ENCODE assay signal across 20 cellular contexts in the genomic region with DNA sequence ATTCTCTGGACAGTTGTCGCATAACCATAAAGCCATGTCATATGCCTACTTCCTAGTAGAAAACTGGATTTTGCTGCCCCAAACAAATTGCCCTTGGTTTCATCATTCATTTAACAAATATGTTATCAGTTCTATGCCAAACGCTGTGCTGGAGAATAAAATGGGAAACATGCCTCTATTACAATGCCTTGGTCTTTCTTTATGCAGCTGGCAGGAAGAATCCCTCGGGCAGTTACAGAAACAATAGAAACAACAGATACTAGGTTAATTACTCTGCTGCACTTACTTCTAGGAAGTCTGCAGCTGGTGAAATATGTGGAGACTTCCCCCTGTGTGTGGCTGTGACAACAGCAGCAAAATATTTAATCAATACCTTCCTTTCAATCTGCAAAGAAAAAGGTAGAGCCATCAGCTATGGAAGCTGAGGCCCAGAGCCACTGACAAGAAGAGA. TPM values are rescaled to one million over a fixed set of nuclear protein-coding genes. Genes with fewer than 3 reads are reported as not detected.
A peak's percentile ranks its signal among the peaks of the same experiment; 100 is the strongest.
DNase-seq lines count a peak whose midpoint lies in the region; ATAC-seq and TF ChIP-seq lines count a peak whose summit lies in the region.
"Had no signal": no experiment of that assay in that cellular context is flagged by ENCODE, and none has a peak within 500 bp of the region (broad histone marks: within the 10 kb centered on the region; RNA-seq: fewer than 3 reads in every experiment).

No MANE protein-coding gene starts in this region.

- ATAC-seq in GM23338: no peak; the same call in none of the 3 replicates
- ATAC-seq: left lung had no signal

- peak overlapping the region; percentile 11 for H3K4me2 ChIP-seq in GM23338

- H3K27me3 ChIP-seq in GM23338 (ENCODE audit: insufficient read depth): no peaks in the 10 kb centered on the region
- H3K27me3 ChIP-seq: dorsolateral prefrontal cortex, esophagus squamous epithelium, left lung, ovary had no signal

- no peaks in the 10 kb centered on the region for H3F3A ChIP-seq in GM23338 (replicated peaks; ENCODE audit: low read depth)

- H4K20me1 ChIP-seq in GM23338 (replicated peaks; ENCODE audit: insufficient read depth): no peaks in the 10 kb centered on the region

- H3K27ac Mint-ChIP-seq in GM23338 (no peak overlapping the region), nephron (peak overlapping the region; percentile 49 to 83 (median 72))
- H3K27ac Mint-ChIP-seq: activated naive CD8-positive, alpha-beta T cell treated with anti-CD3 and anti-CD28 coated beads, Interleukin-2, amount 10 ng/mL, durations not matched to agents 7 days and 5 days; HFFc6 had no signal

- H3K36me3 ChIP-seq in GM23338 (ENCODE audit: insufficient read depth): no peaks in the 10 kb centered on the region
- H3K36me3 ChIP-seq: esophagus squamous epithelium, left lung, ovary had no signal

- DNase-seq in GM23338 (ENCODE audit: low spot score) (no peak), NCI-H345 (lab: John Stamatoyannopoulos, UW) (peak; percentile 31), dedifferentiated amniotic fluid mesenchymal stem cell (ENCODE audit: extremely low spot score) (peak; percentile 74), NCI-H1436 (lab: John Stamatoyannopoulos, UW) (no peak), NCI-H226 (no peak)
- no peak for DNase-seq in activated CD4-positive, alpha-beta T cell treated with anti-CD3 and anti-CD28 coated beads for 4 hours
- no peak for DNase-seq in effector CD4-positive, alpha-beta T cell
- DNase-seq: activated CD8-positive, alpha-beta memory T cell treated with anti-CD3 and anti-CD28 coated beads for 24 hours; activated naive CD8-positive, alpha-beta T cell treated with anti-CD3 and anti-CD28 coated beads, Interleukin-2, amount 10 ng/mL, durations not matched to agents 7 days and 5 days; esophagus squamous epithelium; HFFc6; KBM-7; left lung; ovary; stimulated activated CD4-positive, alpha-beta T cell treated with anti-CD3 and anti-CD28 coated beads, Interleukin-1b, Interleukin-23, amount 100 ng/mL, for 48 hours; stimulated activated naive CD4-positive, alpha-beta T cell; T-helper 9 cell had no signal

- TF ChIP-seq CTCF in GM23338 (conservative IDR thresholded peaks at IDR 0.05; ENCODE audit: low read depth in 2 of 2): no peak
- no peak for TF ChIP-seq CTCF in nephron (IDR thresholded peaks at IDR 0.05; ENCODE audit: unreplicated experiment in 3 of 3)

- peaks cover 7% of the 10 kb centered on the region; the same call in 2 of the 3 replicates for H3K36me3 Mint-ChIP-seq in GM23338 (ENCODE audit: low read depth)
- H3K36me3 Mint-ChIP-seq in nephron (ENCODE audit: low read depth): no peaks in the 10 kb centered on the region
- H3K36me3 Mint-ChIP-seq: activated naive CD8-positive, alpha-beta T cell treated with anti-CD3 and anti-CD28 coated beads, Interleukin-2, amount 10 ng/mL, durations not matched to agents 7 days and 5 days had no signal

- H3K9me2 ChIP-seq in GM23338 (ENCODE audit: insufficient read depth): peaks cover 5% of the 10 kb centered on the region; the same call in 1 of the 2 replicates

- H2AFZ ChIP-seq in GM23338: peak overlapping the region; percentile 67

- H3K4me3 Mint-ChIP-seq in GM23338 (no peak overlapping the region), nephron (no peak overlapping the region)
- H3K4me3 Mint-ChIP-seq: activated naive CD8-positive, alpha-beta T cell treated with anti-CD3 and anti-CD28 coated beads, Interleukin-2, amount 10 ng/mL, durations not matched to agents 7 days and 5 days; HFFc6 had no signal

- H3K4me1 Mint-ChIP-seq in GM23338 (peaks cover 16% of the 10 kb centered on the region), nephron (peaks cover 28% of the 10 kb centered on the region)
- H3K4me1 Mint-ChIP-seq: activated naive CD8-positive, alpha-beta T cell treated with anti-CD3 and anti-CD28 coated beads, Interleukin-2, amount 10 ng/mL, durations not matched to agents 7 days and 5 days had no signal

- H3K4me3 ChIP-seq in GM23338: no peak overlapping the region
- H3K4me3 ChIP-seq: esophagus squamous epithelium, left lung, ovary had no signal

- H3K4me1 ChIP-seq in GM23338 (ENCODE audit: insufficient read depth): peaks cover 22% of the 10 kb centered on the region
- H3K4me1 ChIP-seq: esophagus squamous epithelium, left lung had no signal

- peaks cover 10% of the 10 kb centered on the region for H3K9me3 Mint-ChIP-seq in GM23338
- peaks cover 12% of the 10 kb centered on the region for H3K9me3 Mint-ChIP-seq in nephron
- H3K9me3 Mint-ChIP-seq: activated naive CD8-positive, alpha-beta T cell treated with anti-CD3 and anti-CD28 coated beads, Interleukin-2, amount 10 ng/mL, durations not matched to agents 7 days and 5 days; HFFc6 had no signal

- H3K27me3 Mint-ChIP-seq in GM23338 (ENCODE audit: insufficient read depth, low read depth, poor library complexity): no peaks in the 10 kb centered on the region
- no peaks in the 10 kb centered on the region for H3K27me3 Mint-ChIP-seq in nephron (ENCODE audit: low read depth)

- no peak overlapping the region for H3K27ac ChIP-seq in GM23338 (ENCODE audit: low read depth)
- H3K27ac ChIP-seq: esophagus squamous epithelium, left lung, ovary had no signal

- no peaks in the 10 kb centered on the region for H3K79me2 ChIP-seq in GM23338 (replicated peaks; ENCODE audit: insufficient read depth)

TF ChIP-seq in GM23338, 12 proteins besides CTCF, POLR2A, EP300 and RAD21 (continues in another document):
- no peak for TF ChIP-seq POLR2AphosphoS5 (IDR thresholded peaks at IDR 0.05; ENCODE audit: low read depth)
- TF ChIP-seq NANOG (IDR thresholded peaks at IDR 0.05; ENCODE audit: borderline replicate concordance): no peak
- TF ChIP-seq STAT1 (IDR thresholded peaks at IDR 0.05; ENCODE audit: unreplicated experiment): no peak
- TF ChIP-seq, protein P1, sequence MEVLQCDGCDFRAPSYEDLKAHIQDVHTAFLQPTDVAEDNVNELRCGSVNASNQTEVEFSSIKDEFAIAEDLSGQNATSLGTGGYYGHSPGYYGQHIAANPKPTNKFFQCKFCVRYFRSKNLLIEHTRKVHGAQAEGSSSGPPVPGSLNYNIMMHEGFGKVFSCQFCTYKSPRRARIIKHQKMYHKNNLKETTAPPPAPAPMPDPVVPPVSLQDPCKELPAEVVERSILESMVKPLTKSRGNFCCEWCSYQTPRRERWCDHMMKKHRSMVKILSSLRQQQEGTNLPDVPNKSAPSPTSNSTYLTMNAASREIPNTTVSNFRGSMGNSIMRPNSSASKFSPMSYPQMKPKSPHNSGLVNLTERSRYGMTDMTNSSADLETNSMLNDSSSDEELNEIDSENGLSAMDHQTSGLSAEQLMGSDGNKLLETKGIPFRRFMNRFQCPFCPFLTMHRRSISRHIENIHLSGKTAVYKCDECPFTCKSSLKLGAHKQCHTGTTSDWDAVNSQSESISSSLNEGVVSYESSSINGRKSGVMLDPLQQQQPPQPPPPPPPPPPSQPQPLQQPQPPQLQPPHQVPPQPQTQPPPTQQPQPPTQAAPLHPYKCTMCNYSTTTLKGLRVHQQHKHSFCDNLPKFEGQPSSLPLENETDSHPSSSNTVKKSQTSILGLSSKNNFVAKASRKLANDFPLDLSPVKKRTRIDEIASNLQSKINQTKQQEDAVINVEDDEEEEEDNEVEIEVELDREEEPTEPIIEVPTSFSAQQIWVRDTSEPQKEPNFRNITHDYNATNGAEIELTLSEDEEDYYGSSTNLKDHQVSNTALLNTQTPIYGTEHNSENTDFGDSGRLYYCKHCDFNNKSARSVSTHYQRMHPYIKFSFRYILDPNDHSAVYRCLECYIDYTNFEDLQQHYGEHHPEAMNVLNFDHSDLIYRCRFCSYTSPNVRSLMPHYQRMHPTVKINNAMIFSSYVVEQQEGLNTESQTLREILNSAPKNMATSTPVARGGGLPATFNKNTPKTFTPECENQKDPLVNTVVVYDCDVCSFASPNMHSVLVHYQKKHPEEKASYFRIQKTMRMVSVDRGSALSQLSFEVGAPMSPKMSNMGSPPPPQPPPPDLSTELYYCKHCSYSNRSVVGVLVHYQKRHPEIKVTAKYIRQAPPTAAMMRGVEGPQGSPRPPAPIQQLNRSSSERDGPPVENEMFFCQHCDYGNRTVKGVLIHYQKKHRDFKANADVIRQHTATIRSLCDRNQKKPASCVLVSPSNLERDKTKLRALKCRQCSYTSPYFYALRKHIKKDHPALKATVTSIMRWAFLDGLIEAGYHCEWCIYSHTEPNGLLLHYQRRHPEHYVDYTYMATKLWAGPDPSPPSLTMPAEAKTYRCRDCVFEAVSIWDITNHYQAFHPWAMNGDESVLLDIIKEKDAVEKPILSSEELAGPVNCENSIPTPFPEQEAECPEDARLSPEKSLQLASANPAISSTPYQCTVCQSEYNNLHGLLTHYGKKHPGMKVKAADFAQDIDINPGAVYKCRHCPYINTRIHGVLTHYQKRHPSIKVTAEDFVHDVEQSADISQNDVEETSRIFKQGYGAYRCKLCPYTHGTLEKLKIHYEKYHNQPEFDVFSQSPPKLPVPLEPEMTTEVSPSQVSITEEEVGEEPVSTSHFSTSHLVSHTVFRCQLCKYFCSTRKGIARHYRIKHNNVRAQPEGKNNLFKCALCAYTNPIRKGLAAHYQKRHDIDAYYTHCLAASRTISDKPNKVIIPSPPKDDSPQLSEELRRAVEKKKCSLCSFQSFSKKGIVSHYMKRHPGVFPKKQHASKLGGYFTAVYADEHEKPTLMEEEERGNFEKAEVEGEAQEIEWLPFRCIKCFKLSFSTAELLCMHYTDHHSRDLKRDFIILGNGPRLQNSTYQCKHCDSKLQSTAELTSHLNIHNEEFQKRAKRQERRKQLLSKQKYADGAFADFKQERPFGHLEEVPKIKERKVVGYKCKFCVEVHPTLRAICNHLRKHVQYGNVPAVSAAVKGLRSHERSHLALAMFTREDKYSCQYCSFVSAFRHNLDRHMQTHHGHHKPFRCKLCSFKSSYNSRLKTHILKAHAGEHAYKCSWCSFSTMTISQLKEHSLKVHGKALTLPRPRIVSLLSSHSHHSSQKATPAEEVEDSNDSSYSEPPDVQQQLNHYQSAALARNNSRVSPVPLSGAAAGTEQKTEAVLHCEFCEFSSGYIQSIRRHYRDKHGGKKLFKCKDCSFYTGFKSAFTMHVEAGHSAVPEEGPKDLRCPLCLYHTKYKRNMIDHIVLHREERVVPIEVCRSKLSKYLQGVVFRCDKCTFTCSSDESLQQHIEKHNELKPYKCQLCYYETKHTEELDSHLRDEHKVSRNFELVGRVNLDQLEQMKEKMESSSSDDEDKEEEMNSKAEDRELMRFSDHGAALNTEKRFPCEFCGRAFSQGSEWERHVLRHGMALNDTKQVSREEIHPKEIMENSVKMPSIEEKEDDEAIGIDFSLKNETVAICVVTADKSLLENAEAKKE (CRISPR knock-in tag; IDR thresholded peaks at IDR 0.05): no peak
- no peak for TF ChIP-seq CREB1 (CRISPR knock-in tag; IDR thresholded peaks at IDR 0.05; ENCODE audit: low read depth)
- TF ChIP-seq EZH2 (IDR thresholded peaks at IDR 0.05; ENCODE audit: low read depth, unreplicated experiment): no peak

RNA-seq across cellular contexts. Expression of a gene that starts 10.0 kb away (rescaled TPM):
- total RNA-seq in GM23338 (2014; rRNA removed; shearing (Covaris generic)): 0.16 TPM in 1 of 2 replicates, not detected in the other
- not detected in 2 replicates for polyA plus RNA-seq in GM23338 (2016; fragmentation: Nextera tagmentation; extraction: Ambion mirVana)
- total RNA-seq: activated naive CD8-positive, alpha-beta T cell treated with anti-CD3 and anti-CD28 coated beads, Interleukin-2, amount 10 ng/mL, durations not matched to agents 7 days and 5 days; dorsolateral prefrontal cortex; esophagus squamous epithelium; HFFc6; RPMI7951 had no signal
- polyA plus RNA-seq: ovary had no signal

RNA-seq across cellular contexts. Expression of a gene that starts 57.2 kb away (rescaled TPM):
- 116 and 141 TPM in 2 replicates for total RNA-seq in GM23338 (2014; rRNA removed; shearing (Covaris generic))
- 58.8 and 64.9 TPM in 2 replicates for polyA plus RNA-seq in GM23338 (2016; fragmentation: Nextera tagmentation; extraction: Ambion mirVana)

RNA-seq across cellular contexts. Expression of a gene that starts 57.6 kb away (rescaled TPM):
- 14.6 and 15.6 TPM in 2 replicates for total RNA-seq in GM23338 (2014; rRNA removed; shearing (Covaris generic))
- 11.0 and 11.8 TPM in 2 replicates for polyA plus RNA-seq in GM23338 (2016; fragmentation: Nextera tagmentation; extraction: Ambion mirVana)

Comparison
In these comparisons a context has a peak if more than half of its experiments do, and no peak if none do; other contexts are left out.
1. DNase-seq: peak in NCI-H345 (single experiment) and dedifferentiated amniotic fluid mesenchymal stem cell (single experiment); none in GM23338 (single experiment), activated CD4-positive, alpha-beta T cell treated with anti-CD3 and anti-CD28 coated beads for 4 hours (0 of 2), NCI-H1436 (single experiment), NCI-H226 (single experiment) and effector CD4-positive, alpha-beta T cell (single experiment).